1 cellular context compared by ENCODE assay signal in the genomic region with DNA sequence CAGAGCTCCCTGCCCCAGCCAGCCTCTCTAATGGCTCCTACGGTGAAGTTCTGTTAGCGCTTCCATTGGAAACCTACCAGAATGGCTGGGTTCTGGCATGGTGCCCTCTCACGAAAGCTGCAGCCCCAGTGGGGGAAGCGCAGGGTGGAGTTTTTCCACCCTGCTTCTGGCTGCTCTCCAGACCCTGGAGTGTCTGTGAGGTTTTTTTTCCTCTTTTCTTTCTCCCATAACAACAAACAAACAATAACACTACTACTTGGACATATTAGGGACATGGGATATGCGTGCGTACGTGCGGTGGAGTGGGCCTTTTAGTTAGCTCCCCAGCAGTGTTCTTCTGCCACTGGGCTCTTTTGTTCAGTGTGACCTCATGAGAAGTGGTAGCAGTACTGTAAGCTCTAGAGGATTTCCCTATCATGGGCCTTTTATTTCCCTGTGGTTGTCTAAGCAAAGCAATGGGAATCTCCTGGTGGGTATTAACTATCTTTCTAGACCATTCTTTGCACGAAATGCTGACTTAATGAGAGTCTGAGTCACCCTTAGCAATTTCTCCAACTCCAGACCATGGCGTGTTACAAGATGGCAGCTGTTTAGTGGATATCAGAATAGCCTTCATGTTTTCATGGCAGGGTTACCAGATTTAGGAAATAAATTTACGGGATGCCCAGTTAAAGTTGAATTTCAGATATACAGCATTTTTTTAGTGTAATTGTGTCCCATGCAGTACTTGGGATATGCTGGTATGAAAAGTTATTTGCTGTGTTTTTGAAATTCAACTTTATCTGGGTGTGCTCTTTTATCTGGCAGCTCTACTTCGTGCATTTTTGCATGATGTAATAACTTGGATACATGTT.
TF ChIP-seq lines count a peak whose summit lies in the region.

No MANE protein-coding gene starts in this region.

TF ChIP-seq in K562, 482 proteins besides CTCF, POLR2A, EP300 and RAD21 (continued from another document and continues in another):
- TF ChIP-seq, protein P1, sequence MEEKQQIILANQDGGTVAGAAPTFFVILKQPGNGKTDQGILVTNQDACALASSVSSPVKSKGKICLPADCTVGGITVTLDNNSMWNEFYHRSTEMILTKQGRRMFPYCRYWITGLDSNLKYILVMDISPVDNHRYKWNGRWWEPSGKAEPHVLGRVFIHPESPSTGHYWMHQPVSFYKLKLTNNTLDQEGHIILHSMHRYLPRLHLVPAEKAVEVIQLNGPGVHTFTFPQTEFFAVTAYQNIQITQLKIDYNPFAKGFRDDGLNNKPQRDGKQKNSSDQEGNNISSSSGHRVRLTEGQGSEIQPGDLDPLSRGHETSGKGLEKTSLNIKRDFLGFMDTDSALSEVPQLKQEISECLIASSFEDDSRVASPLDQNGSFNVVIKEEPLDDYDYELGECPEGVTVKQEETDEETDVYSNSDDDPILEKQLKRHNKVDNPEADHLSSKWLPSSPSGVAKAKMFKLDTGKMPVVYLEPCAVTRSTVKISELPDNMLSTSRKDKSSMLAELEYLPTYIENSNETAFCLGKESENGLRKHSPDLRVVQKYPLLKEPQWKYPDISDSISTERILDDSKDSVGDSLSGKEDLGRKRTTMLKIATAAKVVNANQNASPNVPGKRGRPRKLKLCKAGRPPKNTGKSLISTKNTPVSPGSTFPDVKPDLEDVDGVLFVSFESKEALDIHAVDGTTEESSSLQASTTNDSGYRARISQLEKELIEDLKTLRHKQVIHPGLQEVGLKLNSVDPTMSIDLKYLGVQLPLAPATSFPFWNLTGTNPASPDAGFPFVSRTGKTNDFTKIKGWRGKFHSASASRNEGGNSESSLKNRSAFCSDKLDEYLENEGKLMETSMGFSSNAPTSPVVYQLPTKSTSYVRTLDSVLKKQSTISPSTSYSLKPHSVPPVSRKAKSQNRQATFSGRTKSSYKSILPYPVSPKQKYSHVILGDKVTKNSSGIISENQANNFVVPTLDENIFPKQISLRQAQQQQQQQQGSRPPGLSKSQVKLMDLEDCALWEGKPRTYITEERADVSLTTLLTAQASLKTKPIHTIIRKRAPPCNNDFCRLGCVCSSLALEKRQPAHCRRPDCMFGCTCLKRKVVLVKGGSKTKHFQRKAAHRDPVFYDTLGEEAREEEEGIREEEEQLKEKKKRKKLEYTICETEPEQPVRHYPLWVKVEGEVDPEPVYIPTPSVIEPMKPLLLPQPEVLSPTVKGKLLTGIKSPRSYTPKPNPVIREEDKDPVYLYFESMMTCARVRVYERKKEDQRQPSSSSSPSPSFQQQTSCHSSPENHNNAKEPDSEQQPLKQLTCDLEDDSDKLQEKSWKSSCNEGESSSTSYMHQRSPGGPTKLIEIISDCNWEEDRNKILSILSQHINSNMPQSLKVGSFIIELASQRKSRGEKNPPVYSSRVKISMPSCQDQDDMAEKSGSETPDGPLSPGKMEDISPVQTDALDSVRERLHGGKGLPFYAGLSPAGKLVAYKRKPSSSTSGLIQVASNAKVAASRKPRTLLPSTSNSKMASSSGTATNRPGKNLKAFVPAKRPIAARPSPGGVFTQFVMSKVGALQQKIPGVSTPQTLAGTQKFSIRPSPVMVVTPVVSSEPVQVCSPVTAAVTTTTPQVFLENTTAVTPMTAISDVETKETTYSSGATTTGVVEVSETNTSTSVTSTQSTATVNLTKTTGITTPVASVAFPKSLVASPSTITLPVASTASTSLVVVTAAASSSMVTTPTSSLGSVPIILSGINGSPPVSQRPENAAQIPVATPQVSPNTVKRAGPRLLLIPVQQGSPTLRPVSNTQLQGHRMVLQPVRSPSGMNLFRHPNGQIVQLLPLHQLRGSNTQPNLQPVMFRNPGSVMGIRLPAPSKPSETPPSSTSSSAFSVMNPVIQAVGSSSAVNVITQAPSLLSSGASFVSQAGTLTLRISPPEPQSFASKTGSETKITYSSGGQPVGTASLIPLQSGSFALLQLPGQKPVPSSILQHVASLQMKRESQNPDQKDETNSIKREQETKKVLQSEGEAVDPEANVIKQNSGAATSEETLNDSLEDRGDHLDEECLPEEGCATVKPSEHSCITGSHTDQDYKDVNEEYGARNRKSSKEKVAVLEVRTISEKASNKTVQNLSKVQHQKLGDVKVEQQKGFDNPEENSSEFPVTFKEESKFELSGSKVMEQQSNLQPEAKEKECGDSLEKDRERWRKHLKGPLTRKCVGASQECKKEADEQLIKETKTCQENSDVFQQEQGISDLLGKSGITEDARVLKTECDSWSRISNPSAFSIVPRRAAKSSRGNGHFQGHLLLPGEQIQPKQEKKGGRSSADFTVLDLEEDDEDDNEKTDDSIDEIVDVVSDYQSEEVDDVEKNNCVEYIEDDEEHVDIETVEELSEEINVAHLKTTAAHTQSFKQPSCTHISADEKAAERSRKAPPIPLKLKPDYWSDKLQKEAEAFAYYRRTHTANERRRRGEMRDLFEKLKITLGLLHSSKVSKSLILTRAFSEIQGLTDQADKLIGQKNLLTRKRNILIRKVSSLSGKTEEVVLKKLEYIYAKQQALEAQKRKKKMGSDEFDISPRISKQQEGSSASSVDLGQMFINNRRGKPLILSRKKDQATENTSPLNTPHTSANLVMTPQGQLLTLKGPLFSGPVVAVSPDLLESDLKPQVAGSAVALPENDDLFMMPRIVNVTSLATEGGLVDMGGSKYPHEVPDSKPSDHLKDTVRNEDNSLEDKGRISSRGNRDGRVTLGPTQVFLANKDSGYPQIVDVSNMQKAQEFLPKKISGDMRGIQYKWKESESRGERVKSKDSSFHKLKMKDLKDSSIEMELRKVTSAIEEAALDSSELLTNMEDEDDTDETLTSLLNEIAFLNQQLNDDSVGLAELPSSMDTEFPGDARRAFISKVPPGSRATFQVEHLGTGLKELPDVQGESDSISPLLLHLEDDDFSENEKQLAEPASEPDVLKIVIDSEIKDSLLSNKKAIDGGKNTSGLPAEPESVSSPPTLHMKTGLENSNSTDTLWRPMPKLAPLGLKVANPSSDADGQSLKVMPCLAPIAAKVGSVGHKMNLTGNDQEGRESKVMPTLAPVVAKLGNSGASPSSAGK (IDR thresholded peaks at IDR 0.05) = no peak
- TF ChIP-seq SAFB (IDR thresholded peaks at IDR 0.05; ENCODE audit: borderline replicate concordance, low read depth, low read length) = no peak
- TF ChIP-seq ZKSCAN8 (CRISPR knock-in tag; IDR thresholded peaks at IDR 0.05) = peak; percentile 82
- TF ChIP-seq MAFF (IDR thresholded peaks at IDR 0.05; ENCODE audit: low read length) = 0 out of 2 replicates have a peak, but pooled peaks have one; percentile 0
- no peak for TF ChIP-seq U2AF1 (optimal IDR thresholded peaks at IDR 0.05; ENCODE audit: low read depth, low read length)
- TF ChIP-seq, protein P2, sequence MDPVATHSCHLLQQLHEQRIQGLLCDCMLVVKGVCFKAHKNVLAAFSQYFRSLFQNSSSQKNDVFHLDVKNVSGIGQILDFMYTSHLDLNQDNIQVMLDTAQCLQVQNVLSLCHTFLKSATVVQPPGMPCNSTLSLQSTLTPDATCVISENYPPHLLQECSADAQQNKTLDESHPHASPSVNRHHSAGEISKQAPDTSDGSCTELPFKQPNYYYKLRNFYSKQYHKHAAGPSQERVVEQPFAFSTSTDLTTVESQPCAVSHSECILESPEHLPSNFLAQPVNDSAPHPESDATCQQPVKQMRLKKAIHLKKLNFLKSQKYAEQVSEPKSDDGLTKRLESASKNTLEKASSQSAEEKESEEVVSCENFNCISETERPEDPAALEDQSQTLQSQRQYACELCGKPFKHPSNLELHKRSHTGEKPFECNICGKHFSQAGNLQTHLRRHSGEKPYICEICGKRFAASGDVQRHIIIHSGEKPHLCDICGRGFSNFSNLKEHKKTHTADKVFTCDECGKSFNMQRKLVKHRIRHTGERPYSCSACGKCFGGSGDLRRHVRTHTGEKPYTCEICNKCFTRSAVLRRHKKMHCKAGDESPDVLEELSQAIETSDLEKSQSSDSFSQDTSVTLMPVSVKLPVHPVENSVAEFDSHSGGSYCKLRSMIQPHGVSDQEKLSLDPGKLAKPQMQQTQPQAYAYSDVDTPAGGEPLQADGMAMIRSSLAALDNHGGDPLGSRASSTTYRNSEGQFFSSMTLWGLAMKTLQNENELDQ (CRISPR knock-in tag; IDR thresholded peaks at IDR 0.05; ENCODE audit: borderline replicate concordance) = no peak
- TF ChIP-seq ARNT (IDR thresholded peaks at IDR 0.05) = 0 out of 4 replicates have a peak, but pooled peaks of 1 of the 2 experiments have one; percentile 55
- TF ChIP-seq GATA2 (CRISPR knock-in tag; IDR thresholded peaks at IDR 0.05) = no peak
- TF ChIP-seq, protein P3, sequence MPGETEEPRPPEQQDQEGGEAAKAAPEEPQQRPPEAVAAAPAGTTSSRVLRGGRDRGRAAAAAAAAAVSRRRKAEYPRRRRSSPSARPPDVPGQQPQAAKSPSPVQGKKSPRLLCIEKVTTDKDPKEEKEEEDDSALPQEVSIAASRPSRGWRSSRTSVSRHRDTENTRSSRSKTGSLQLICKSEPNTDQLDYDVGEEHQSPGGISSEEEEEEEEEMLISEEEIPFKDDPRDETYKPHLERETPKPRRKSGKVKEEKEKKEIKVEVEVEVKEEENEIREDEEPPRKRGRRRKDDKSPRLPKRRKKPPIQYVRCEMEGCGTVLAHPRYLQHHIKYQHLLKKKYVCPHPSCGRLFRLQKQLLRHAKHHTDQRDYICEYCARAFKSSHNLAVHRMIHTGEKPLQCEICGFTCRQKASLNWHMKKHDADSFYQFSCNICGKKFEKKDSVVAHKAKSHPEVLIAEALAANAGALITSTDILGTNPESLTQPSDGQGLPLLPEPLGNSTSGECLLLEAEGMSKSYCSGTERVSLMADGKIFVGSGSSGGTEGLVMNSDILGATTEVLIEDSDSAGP (CRISPR knock-in tag; IDR thresholded peaks at IDR 0.05) = no peak
- TF ChIP-seq, protein P4, sequence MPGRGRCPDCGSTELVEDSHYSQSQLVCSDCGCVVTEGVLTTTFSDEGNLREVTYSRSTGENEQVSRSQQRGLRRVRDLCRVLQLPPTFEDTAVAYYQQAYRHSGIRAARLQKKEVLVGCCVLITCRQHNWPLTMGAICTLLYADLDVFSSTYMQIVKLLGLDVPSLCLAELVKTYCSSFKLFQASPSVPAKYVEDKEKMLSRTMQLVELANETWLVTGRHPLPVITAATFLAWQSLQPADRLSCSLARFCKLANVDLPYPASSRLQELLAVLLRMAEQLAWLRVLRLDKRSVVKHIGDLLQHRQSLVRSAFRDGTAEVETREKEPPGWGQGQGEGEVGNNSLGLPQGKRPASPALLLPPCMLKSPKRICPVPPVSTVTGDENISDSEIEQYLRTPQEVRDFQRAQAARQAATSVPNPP (IDR thresholded peaks at IDR 0.05; ENCODE audit: borderline replicate concordance, insufficient read depth, insufficient read length) = no peak
- TF ChIP-seq, protein P5, sequence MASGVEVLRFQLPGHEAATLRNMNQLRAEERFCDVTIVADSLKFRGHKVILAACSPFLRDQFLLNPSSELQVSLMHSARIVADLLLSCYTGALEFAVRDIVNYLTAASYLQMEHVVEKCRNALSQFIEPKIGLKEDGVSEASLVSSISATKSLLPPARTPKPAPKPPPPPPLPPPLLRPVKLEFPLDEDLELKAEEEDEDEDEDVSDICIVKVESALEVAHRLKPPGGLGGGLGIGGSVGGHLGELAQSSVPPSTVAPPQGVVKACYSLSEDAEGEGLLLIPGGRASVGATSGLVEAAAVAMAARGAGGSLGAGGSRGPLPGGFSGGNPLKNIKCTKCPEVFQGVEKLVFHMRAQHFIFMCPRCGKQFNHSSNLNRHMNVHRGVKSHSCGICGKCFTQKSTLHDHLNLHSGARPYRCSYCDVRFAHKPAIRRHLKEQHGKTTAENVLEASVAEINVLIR (CRISPR knock-in tag; IDR thresholded peaks at IDR 0.05) = no peak
- TF ChIP-seq MECOM (CRISPR knock-in tag; IDR thresholded peaks at IDR 0.05) = no peak
- peak; percentile 76 for TF ChIP-seq BACH1 (tag; IDR thresholded peaks at IDR 0.05)
- TF ChIP-seq RBM25 (IDR thresholded peaks at IDR 0.05; ENCODE audit: low read depth, low read length, severe bottlenecking) = no peak
- no peak for TF ChIP-seq MAZ (CRISPR knock-in tag; conservative IDR thresholded peaks at IDR 0.05 in 1 of 2, IDR thresholded peaks at IDR 0.05 in 1 of 2)
- no peak for TF ChIP-seq KAT8 (IDR thresholded peaks at IDR 0.05; ENCODE audit: low read depth)
- no peak for TF ChIP-seq TAF7 (tag; IDR thresholded peaks at IDR 0.05)
- TF ChIP-seq, protein P6, sequence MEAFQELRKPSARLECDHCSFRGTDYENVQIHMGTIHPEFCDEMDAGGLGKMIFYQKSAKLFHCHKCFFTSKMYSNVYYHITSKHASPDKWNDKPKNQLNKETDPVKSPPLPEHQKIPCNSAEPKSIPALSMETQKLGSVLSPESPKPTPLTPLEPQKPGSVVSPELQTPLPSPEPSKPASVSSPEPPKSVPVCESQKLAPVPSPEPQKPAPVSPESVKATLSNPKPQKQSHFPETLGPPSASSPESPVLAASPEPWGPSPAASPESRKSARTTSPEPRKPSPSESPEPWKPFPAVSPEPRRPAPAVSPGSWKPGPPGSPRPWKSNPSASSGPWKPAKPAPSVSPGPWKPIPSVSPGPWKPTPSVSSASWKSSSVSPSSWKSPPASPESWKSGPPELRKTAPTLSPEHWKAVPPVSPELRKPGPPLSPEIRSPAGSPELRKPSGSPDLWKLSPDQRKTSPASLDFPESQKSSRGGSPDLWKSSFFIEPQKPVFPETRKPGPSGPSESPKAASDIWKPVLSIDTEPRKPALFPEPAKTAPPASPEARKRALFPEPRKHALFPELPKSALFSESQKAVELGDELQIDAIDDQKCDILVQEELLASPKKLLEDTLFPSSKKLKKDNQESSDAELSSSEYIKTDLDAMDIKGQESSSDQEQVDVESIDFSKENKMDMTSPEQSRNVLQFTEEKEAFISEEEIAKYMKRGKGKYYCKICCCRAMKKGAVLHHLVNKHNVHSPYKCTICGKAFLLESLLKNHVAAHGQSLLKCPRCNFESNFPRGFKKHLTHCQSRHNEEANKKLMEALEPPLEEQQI (IDR thresholded peaks at IDR 0.05) = no peak
- no peak for TF ChIP-seq CREM (IDR thresholded peaks at IDR 0.05; ENCODE audit: low read depth)
- TF ChIP-seq MED1 (CRISPR knock-in tag; IDR thresholded peaks at IDR 0.05; ENCODE audit: borderline replicate concordance) = no peak
- peak; percentile 13; the same call in 1 of the 2 replicates for TF ChIP-seq ZNF384 (IDR thresholded peaks at IDR 0.05; ENCODE audit: low read depth, low read length)
- TF ChIP-seq RAD51 (IDR thresholded peaks at IDR 0.05; ENCODE audit: borderline replicate concordance, low read depth) = no peak
- no peak for TF ChIP-seq ERF (CRISPR knock-in tag; IDR thresholded peaks at IDR 0.05)
- TF ChIP-seq, protein P7, sequence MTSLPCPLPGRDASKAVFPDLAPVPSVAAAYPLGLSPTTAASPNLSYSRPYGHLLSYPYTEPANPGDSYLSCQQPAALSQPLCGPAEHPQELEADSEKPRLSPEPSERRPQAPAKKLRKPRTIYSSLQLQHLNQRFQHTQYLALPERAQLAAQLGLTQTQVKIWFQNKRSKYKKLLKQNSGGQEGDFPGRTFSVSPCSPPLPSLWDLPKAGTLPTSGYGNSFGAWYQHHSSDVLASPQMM (CRISPR knock-in tag; IDR thresholded peaks at IDR 0.05) = no peak
- TF ChIP-seq, protein P8, sequence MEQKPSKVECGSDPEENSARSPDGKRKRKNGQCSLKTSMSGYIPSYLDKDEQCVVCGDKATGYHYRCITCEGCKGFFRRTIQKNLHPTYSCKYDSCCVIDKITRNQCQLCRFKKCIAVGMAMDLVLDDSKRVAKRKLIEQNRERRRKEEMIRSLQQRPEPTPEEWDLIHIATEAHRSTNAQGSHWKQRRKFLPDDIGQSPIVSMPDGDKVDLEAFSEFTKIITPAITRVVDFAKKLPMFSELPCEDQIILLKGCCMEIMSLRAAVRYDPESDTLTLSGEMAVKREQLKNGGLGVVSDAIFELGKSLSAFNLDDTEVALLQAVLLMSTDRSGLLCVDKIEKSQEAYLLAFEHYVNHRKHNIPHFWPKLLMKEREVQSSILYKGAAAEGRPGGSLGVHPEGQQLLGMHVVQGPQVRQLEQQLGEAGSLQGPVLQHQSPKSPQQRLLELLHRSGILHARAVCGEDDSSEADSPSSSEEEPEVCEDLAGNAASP (IDR thresholded peaks at IDR 0.05) = no peak
- TF ChIP-seq ZNF445 (CRISPR knock-in tag; IDR thresholded peaks at IDR 0.05; ENCODE audit: low read depth) = no peak
- TF ChIP-seq POLR2B (IDR thresholded peaks at IDR 0.05; ENCODE audit: low read depth, partially characterized antibody) = no peak
- TF ChIP-seq MEIS2 (IDR thresholded peaks at IDR 0.05; ENCODE audit: partially characterized antibody) = no peak
- TF ChIP-seq ZNF583 (CRISPR knock-in tag; IDR thresholded peaks at IDR 0.05) = no peak
- no peak for TF ChIP-seq NFATC3 (IDR thresholded peaks at IDR 0.05)
- no peak for TF ChIP-seq KAT7 (CRISPR knock-in tag; IDR thresholded peaks at IDR 0.05; ENCODE audit: borderline replicate concordance)
